Comparison of ENCODE assay signal across 14 cellular contexts in genomic region chr14:96881713-96882112, GRCh38.
DNase-seq lines count a peak whose midpoint lies in the region; ATAC-seq and TF ChIP-seq lines count a peak whose summit lies in the region.
"Had no signal": no experiment of that assay in that cellular context is flagged by ENCODE, and none has a peak within 500 bp of the region (broad histone marks: within the 10 kb centered on the region; RNA-seq: fewer than 3 reads in every experiment).

No MANE protein-coding gene starts in this region.

- no peaks in the 10 kb centered on the region for H3K4me1 Mint-ChIP-seq in activated CD4-positive, alpha-beta T cell treated with anti-CD3 and anti-CD28 coated beads, Interleukin-2, amount 10 ng/mL, durations not matched to agents 24 days and 14 days

- peaks cover 27% of the 10 kb centered on the region for H3K36me3 Mint-ChIP-seq in activated CD4-positive, alpha-beta T cell treated with anti-CD3 and anti-CD28 coated beads, Interleukin-2, amount 10 ng/mL, durations not matched to agents 24 days and 14 days (ENCODE audit: low read depth)

- in situ Hi-C loops in GM13976 (cut with MboI; ENCODE audit: low sequenced_read_pairs, unreplicated experiment), result no loop called here

- no peaks in the 10 kb centered on the region for H3K27me3 Mint-ChIP-seq in activated CD4-positive, alpha-beta T cell treated with anti-CD3 and anti-CD28 coated beads, Interleukin-2, amount 10 ng/mL, durations not matched to agents 24 days and 14 days
- H3K27me3 Mint-ChIP-seq: CD4-positive, CD25-positive, alpha-beta regulatory T cell had no signal

- intact Hi-C loops in activated CD4-positive, alpha-beta T cell treated with anti-CD3 and anti-CD28 coated beads, Interleukin-2, amount 10 ng/mL, durations not matched to agents 24 days and 14 days (cut with micrococcal nuclease), result no loop called here

- ATAC-seq in GM19463 (IDR thresholded peaks at IDR 0.05; ENCODE audit: unreplicated experiment) (peak; percentile 77), HG02840 (IDR thresholded peaks at IDR 0.05; ENCODE audit: low FRiP score, unreplicated experiment) (peak; percentile 71), HG03342 (IDR thresholded peaks at IDR 0.05; ENCODE audit: unreplicated experiment) (peak; percentile 94), HG02884 (IDR thresholded peaks at IDR 0.05; ENCODE audit: unreplicated experiment) (no peak)

- TF ChIP-seq CTCF in GM13976 (IDR thresholded peaks at IDR 0.05; ENCODE audit: borderline replicate concordance, control extremely low read depth, extremely low read depth, insufficient read depth, missing control alignments), result no peak

- peaks cover 6% of the 10 kb centered on the region for H3K9me3 Mint-ChIP-seq in activated CD4-positive, alpha-beta T cell treated with anti-CD3 and anti-CD28 coated beads, Interleukin-2, amount 10 ng/mL, durations not matched to agents 24 days and 14 days

- no peak overlapping the region for H3K27ac Mint-ChIP-seq in activated CD4-positive, alpha-beta T cell treated with anti-CD3 and anti-CD28 coated beads, Interleukin-2, amount 10 ng/mL, durations not matched to agents 24 days and 14 days

- no peak overlapping the region for H3K4me3 Mint-ChIP-seq in activated CD4-positive, alpha-beta T cell treated with anti-CD3 and anti-CD28 coated beads, Interleukin-2, amount 10 ng/mL, durations not matched to agents 24 days and 14 days
- H3K4me3 Mint-ChIP-seq: CD4-positive, CD25-positive, alpha-beta regulatory T cell had no signal

- DNase-seq in GM13976 (ENCODE audit: low spot score), result peak; percentile 8
- DNase-seq in inferior parietal cortex (ENCODE audit: extremely low spot score), result no peak
- DNase-seq in SIG-M5 (lab: John Stamatoyannopoulos, UW), result no peak
- DNase-seq in activated CD4-positive, alpha-beta T cell treated with anti-CD3 and anti-CD28 coated beads, Interleukin-2, amount 10 ng/mL, durations not matched to agents 24 days and 14 days, result no peak
- DNase-seq: activated effector memory CD4-positive, alpha-beta T cell treated with anti-CD3 and anti-CD28 coated beads, Interleukin-2, amount 50 U/mL, for 16 hours; CD4-positive, CD25-positive, alpha-beta regulatory T cell; dorsolateral prefrontal cortex; MG63; NCI-H2171 treated with DMSO at 0.1 percent for 48 hours; SHP77 treated with DMSO at 0.1 percent for 48 hours had no signal
